ENCODE assay signal across 26 cellular contexts in genomic region chr19:34431681-34432402, GRCh38. TPM values are rescaled to one million over a fixed set of nuclear protein-coding genes. Genes with fewer than 3 reads are reported as not detected.
DNase-seq lines count a peak whose midpoint lies in the region; ATAC-seq, FAIRE-seq and TF ChIP-seq lines count a peak whose summit lies in the region.
"Had no signal": no experiment of that assay in that cellular context is flagged by ENCODE, and none has a peak within 500 bp of the region (broad histone marks: within the 10 kb centered on the region; RNA-seq: fewer than 3 reads in every experiment).

No MANE protein-coding gene starts in this region.

- H3K27me3 ChIP-seq in heart right ventricle = no peaks in the 10 kb centered on the region
- H3K27me3 ChIP-seq in thyroid gland = no peaks in the 10 kb centered on the region
- no peaks in the 10 kb centered on the region for H3K27me3 ChIP-seq in small intestine (ENCODE audit: control insufficient read depth in 2 of 2, insufficient read depth in 2 of 2, low read length in 2 of 2)
- H3K27me3 ChIP-seq: transverse colon had no signal

- intact Hi-C loops in heart right ventricle (cut with DNase I) (no loop called here), Right ventricle myocardium inferior (cut with DNase I) (loop anchor here (5.0 kb wide), 1 partner anchor 50 kb away; the partner anchor contains the start of gene WTIP), thyroid gland (cut with DNase I) (no loop called here), posterior vena cava (cut with DNase I) (no loop called here)

- H3K9me3 ChIP-seq in heart right ventricle (no peaks in the 10 kb centered on the region), thyroid gland (no peaks in the 10 kb centered on the region), small intestine (ENCODE audit: control insufficient read depth, low read depth) (no peaks in the 10 kb centered on the region)
- H3K9me3 ChIP-seq: transverse colon had no signal

- TF ChIP-seq CTCF in heart right ventricle (IDR thresholded peaks at IDR 0.05) (no peak), thyroid gland (IDR thresholded peaks at IDR 0.05) (no peak)

- DNase-seq in heart right ventricle = no peak
- DNase-seq in Right ventricle myocardium inferior (ENCODE audit: missing footprints) = no peak
- peak; percentile 28 for DNase-seq in amniotic epithelial cell (ENCODE audit: low read depth)
- DNase-seq in hepatic stellate cell (ENCODE audit: low spot score) = peak; percentile 45
- no peak for DNase-seq in thyroid gland
- DNase-seq in small intestine = no peak
- DNase-seq in posterior vena cava (ENCODE audit: low spot score) = no peak
- DNase-seq: ACHN; activated CD4-positive, alpha-beta memory T cell treated with anti-CD3 and anti-CD28 coated beads, Interleukin-2, amount 10 ng/mL, durations not matched to agents 7 days and 5 days; activated naive CD4-positive, alpha-beta T cell treated with anti-CD3 and anti-CD28 coated beads, Interleukin-2, amount 50 U/mL, for 16 hours; activated T-cell treated with anti-CD3 and anti-CD28 coated beads, Interleukin-2, amount 50 U/mL, for 24 hours; CD4-positive, CD25-positive, alpha-beta regulatory T cell; cortex of kidney; DMS79 treated with DMSO at 0.1 percent for 48 hours; glutamatergic neuron; naive thymus-derived CD4-positive, alpha-beta T cell; NCI-H2081; NCI-H524 treated with DMSO at 0.1 percent for 48 hours; posterior cingulate gyrus; SHP77 treated with DMSO at 0.1 percent for 48 hours; transverse colon had no signal

- H3K36me3 ChIP-seq in heart right ventricle (peaks cover 0 to 61% (median 29%) of the 10 kb centered on the region in 9 donors), thyroid gland (peaks cover 0 to 25% of the 10 kb centered on the region in 2 donors), small intestine (ENCODE audit: control insufficient read depth in 2 of 2, insufficient read depth in 2 of 2, low read length in 2 of 2) (peaks cover 3 to 6% of the 10 kb centered on the region in 2 donors)

- H3K4me3 ChIP-seq in heart right ventricle (peak overlapping the region in 1 of 10 donors; percentile 89), thyroid gland (replicated peaks in 1 of 3) (no peak overlapping the region), small intestine (ENCODE audit: low read depth in 1 of 2, low read length in 2 of 2) (no peak overlapping the region)
- H3K4me3 ChIP-seq: transverse colon had no signal

- FAIRE-seq in small intestine (lab: Jason Lieb, UNC) = no peak
- FAIRE-seq: GM18507, islet of Langerhans had no signal

- no peak for TF ChIP-seq POLR2A in thyroid gland (IDR thresholded peaks at IDR 0.05)

- peak overlapping the region in 8 of 10 donors; percentile 12 to 91 (median 62) for H3K27ac ChIP-seq in heart right ventricle
- H3K27ac ChIP-seq in thyroid gland = peak overlapping the region in 2 of 3 donors; percentile 3 to 14
- no peak overlapping the region for H3K27ac ChIP-seq in small intestine (ENCODE audit: low read depth in 1 of 2, low read length in 1 of 2)
- H3K27ac ChIP-seq: epithelial cell of prostate had no signal

- 57 to 66% methylated on average over 2 of the region's 2 CpGs for WGBS in heart right ventricle, 2 donors
- WGBS in thyroid gland, 2 donors = 62 to 74% methylated on average over 2 of the region's 2 CpGs
- 62 to 73% (median 69%) methylated on average over 2 of the region's 2 CpGs for WGBS in small intestine, 3 donors

- ATAC-seq in heart right ventricle (no peak), Right ventricle myocardium inferior (no peak), GM21360 (IDR thresholded peaks at IDR 0.05; ENCODE audit: unreplicated experiment) (no peak)
- ATAC-seq: naive thymus-derived CD4-positive, alpha-beta T cell; WTC11 had no signal

- H3K4me1 ChIP-seq in heart right ventricle (peaks cover 11 to 68% (median 49%) of the 10 kb centered on the region in 9 donors), thyroid gland (peaks cover 9 to 14% of the 10 kb centered on the region in 2 donors), small intestine (ENCODE audit: control insufficient read depth in 2 of 2, insufficient read depth in 1 of 2, low read depth in 1 of 2, low read length in 1 of 2) (peaks cover 0 to 8% of the 10 kb centered on the region in 2 donors)

RNA-seq across cellular contexts. Expression of gene UBA2, which starts 3.7 kb away (rescaled TPM):
- 10 to 100 TPM; 38.8 to 74.4 (median 53.1) TPM for total RNA-seq in heart right ventricle
- 10 to 100 TPM; 36.1 to 50.8 TPM for polyA plus RNA-seq in heart right ventricle
- 42.4 TPM for total RNA-seq in Right ventricle myocardium inferior
- 100 to 1,000 TPM in 2 of 4 donors, 10 to 100 TPM in 2; 70.3 to 108 (median 97.7) TPM for total RNA-seq in thyroid gland
- 10 to 100 TPM; 29.3 to 77.3 (median 40.8) TPM for polyA plus RNA-seq in small intestine
- total RNA-seq in posterior vena cava = 10 to 100 TPM; 70.8 to 81.8 TPM

RNA-seq across cellular contexts. Expression of gene PDCD2L, which starts 27.6 kb away (rescaled TPM):
- 10 to 100 TPM in 2 of 10 donors, 1 to 10 TPM in 8; 7.1 to 12.2 (median 9.3) TPM for total RNA-seq in heart right ventricle
- polyA plus RNA-seq in heart right ventricle = 10 to 100 TPM in 1 of 2 donors, 1 to 10 TPM in 1; 7.1 to 15.3 TPM
- total RNA-seq in Right ventricle myocardium inferior = 10.6 TPM
- 10 to 100 TPM in 3 of 4 donors, 1 to 10 TPM in 1; 7.9 to 15.9 (median 11.8) TPM for total RNA-seq in thyroid gland
- polyA plus RNA-seq in small intestine = 10 to 100 TPM in 1 of 3 donors, 1 to 10 TPM in 2; 3.1 to 12.0 (median 6.2) TPM
- 1 to 10 TPM; 4.6 to 6.5 TPM for total RNA-seq in posterior vena cava

RNA-seq across cellular contexts. Expression of gene WTIP, which starts 49.7 kb away (rescaled TPM):
- total RNA-seq in heart right ventricle (10 to 100 TPM; 15.2 to 30.0 (median 25.2) TPM), Right ventricle myocardium inferior (21.8 TPM), thyroid gland (10 to 100 TPM; 14.1 to 22.1 (median 16.7) TPM), posterior vena cava (10 to 100 TPM; 20.7 to 28.6 TPM)
- polyA plus RNA-seq in heart right ventricle (1 to 10 TPM; 4.8 to 9.2 TPM), small intestine (1 to 10 TPM in 2 of 3 donors, not detected in 1; 2.4 to 5.8 TPM)
- polyA plus RNA-seq: CD4-positive, CD25-positive, alpha-beta regulatory T cell; naive thymus-derived CD4-positive, alpha-beta T cell had no signal

Comparison
In these comparisons a context has a peak if more than half of its experiments do, and no peak if none do; other contexts are left out.
1. DNase-seq: peak in amniotic epithelial cell (single experiment) and hepatic stellate cell (single experiment); none in heart right ventricle (0 of 2), Right ventricle myocardium inferior (single experiment), thyroid gland (0 of 2), small intestine (single experiment) and posterior vena cava (single experiment).
2. H3K27ac ChIP-seq: peak in heart right ventricle (8 of 10) and thyroid gland (2 of 3); none in small intestine (0 of 2).